8 cellular contexts compared by ENCODE assay signal in genomic region chr19:17327654-17328516, GRCh38. TPM values are rescaled to one million over a fixed set of nuclear protein-coding genes. Genes with fewer than 3 reads are reported as not detected.
A peak's percentile ranks its signal among the peaks of the same experiment; 100 is the strongest.
DNase-seq lines count a peak whose midpoint lies in the region; ATAC-seq and TF ChIP-seq lines count a peak whose summit lies in the region.

No MANE protein-coding gene starts in this region.

- H3K4me3 ChIP-seq in effector memory CD4-positive, alpha-beta T cell (ENCODE audit: insufficient read depth, low read depth, low read length, poor library complexity, severe bottlenecking): peak overlapping the region; percentile 65
- H3K4me3 ChIP-seq in A673 (ENCODE audit: low read depth, low read length, poor library complexity, severe bottlenecking): no peak overlapping the region

- no peaks in the 10 kb centered on the region for H3K9me3 Mint-ChIP-seq in naive B cell

- DNase-seq in HT-29 (ENCODE audit: low spot score) (peak; percentile 89), naive B cell (peak; percentile 55), NK-92 (lab: John Stamatoyannopoulos, UW; ENCODE audit: unreplicated experiment) (no peak), A673 (ENCODE audit: low spot score) (no peak)
- DNase-seq in activated CD4-positive, alpha-beta T cell treated with anti-CD3 and anti-CD28 coated beads for 48 hours: peak; percentile 65
- peak; percentile 41 to 52 (median 43) for DNase-seq in effector memory CD4-positive, alpha-beta T cell

- TF ChIP-seq CTCF in A673 (conservative IDR thresholded peaks at IDR 0.05; ENCODE audit: low read depth, low read length): no peak

- peak overlapping the region in 1 of 6 donors; percentile 24 for H3K27ac Mint-ChIP-seq in naive B cell

- H3K4me3 Mint-ChIP-seq in naive B cell: peak overlapping the region; percentile 70 to 92 (median 82)

- no peaks in the 10 kb centered on the region for H3K27me3 ChIP-seq in effector memory CD4-positive, alpha-beta T cell (replicated peaks; ENCODE audit: control insufficient read depth, insufficient read depth, low read length, poor library complexity, severe bottlenecking)
- H3K27me3 ChIP-seq in A673 (replicated peaks; ENCODE audit: insufficient read depth, low read depth, low read length, poor library complexity): no peaks in the 10 kb centered on the region

- BruUV-seq in A673 (replicated peaks; lab: Mats Ljungman, UMichigan): no TSS peak

- ATAC-seq in naive B cell (ENCODE audit: low read depth in 2 of 2): peak; percentile 82 to 83
- ATAC-seq in HG02981 (IDR thresholded peaks at IDR 0.05; ENCODE audit: unreplicated experiment): no peak
- ATAC-seq in HG02938 (IDR thresholded peaks at IDR 0.05; ENCODE audit: unreplicated experiment): no peak

- H3K36me3 Mint-ChIP-seq in naive B cell: no peaks in the 10 kb centered on the region

- H3K36me3 ChIP-seq in effector memory CD4-positive, alpha-beta T cell (ENCODE audit: control insufficient read depth, insufficient read depth, low read length): no peaks in the 10 kb centered on the region
- H3K36me3 ChIP-seq in A673 (ENCODE audit: insufficient read depth, low read length, poor library complexity, severe bottlenecking): peaks cover 16% of the 10 kb centered on the region

- POLR2A ChIA-PET in A673 (lab: Charles Lee; ENCODE audit: low non-redundant PET): no interaction called here

- peaks cover 6 to 16% (median 12%) of the 10 kb centered on the region in 3 donors for H3K4me1 Mint-ChIP-seq in naive B cell

- intact Hi-C loops in A673 (cut with micrococcal nuclease; ENCODE audit: unreplicated experiment): no loop called here

- H3K4me1 ChIP-seq in effector memory CD4-positive, alpha-beta T cell (ENCODE audit: control insufficient read depth, insufficient read depth, low read length, poor library complexity, severe bottlenecking): peaks cover 15% of the 10 kb centered on the region
- H3K4me1 ChIP-seq in A673 (ENCODE audit: insufficient read depth, low read length, poor library complexity, severe bottlenecking): no peaks in the 10 kb centered on the region

- H3K9me3 ChIP-seq in effector memory CD4-positive, alpha-beta T cell (ENCODE audit: control insufficient read depth, low read length): no peaks in the 10 kb centered on the region
- H3K9me3 ChIP-seq in A673 (ENCODE audit: low read depth, low read length, poor library complexity, severe bottlenecking): no peaks in the 10 kb centered on the region

- H3K27me3 Mint-ChIP-seq in naive B cell: peaks cover 0 to 14% (median 8%) of the 10 kb centered on the region in 3 donors

- CTCF ChIA-PET in A673 (lab: Charles Lee): no interaction called here

- H3K27ac ChIP-seq in effector memory CD4-positive, alpha-beta T cell (ENCODE audit: insufficient read depth, low read length, poor library complexity, severe bottlenecking): peak overlapping the region; percentile 68
- H3K27ac ChIP-seq in A673 (ENCODE audit: low read depth, low read length, poor library complexity, severe bottlenecking): no peak overlapping the region

RNA-seq across cellular contexts. Expression of gene ANO8, which starts 6.8 kb away (rescaled TPM):
- 2.2 and 2.4 TPM in 2 replicates for total RNA-seq in HT-29 (2014; rRNA removed; shearing (Covaris generic))
- polyA plus RNA-seq in naive B cell (ENCODE audit: low read depth in 6 of 6): not detected
- 18.6 and 22.1 TPM in 2 replicates for total RNA-seq in A673 (2021)

RNA-seq across cellular contexts. Expression of gene GTPBP3, which starts 9.5 kb away (rescaled TPM):
- total RNA-seq in HT-29 (2014; rRNA removed; shearing (Covaris generic)): 40.0 and 64.4 TPM in 2 replicates
- 1 to 10 TPM; 5.6 to 9.7 (median 6.8) TPM for polyA plus RNA-seq in naive B cell (ENCODE audit: low read depth in 6 of 6)
- total RNA-seq in A673 (2021): 51.5 and 53.2 TPM in 2 replicates

RNA-seq across cellular contexts. Expression of gene DDA1, which starts 18.5 kb away (rescaled TPM):
- 24.6 and 32.4 TPM in 2 replicates for total RNA-seq in HT-29 (2014; rRNA removed; shearing (Covaris generic))
- 10 to 100 TPM; 16.2 to 25.0 (median 22.6) TPM for polyA plus RNA-seq in naive B cell (ENCODE audit: low read depth in 6 of 6)
- total RNA-seq in A673 (2021): 67.2 and 68.5 TPM in 2 replicates

RNA-seq across cellular contexts. Expression of gene MRPL34, which starts 22.2 kb away (rescaled TPM):
- total RNA-seq in HT-29 (2014; rRNA removed; shearing (Covaris generic)): 94.6 and 106 TPM in 2 replicates
- 100 to 1,000 TPM; 121 to 189 (median 160) TPM for polyA plus RNA-seq in naive B cell (ENCODE audit: low read depth in 6 of 6)
- 91.8 and 93.1 TPM in 2 replicates for total RNA-seq in A673 (2021)

RNA-seq across cellular contexts. Expression of gene ABHD8, which starts 24.7 kb away (rescaled TPM):
- 3.4 and 5.3 TPM in 2 replicates for total RNA-seq in HT-29 (2014; rRNA removed; shearing (Covaris generic))
- polyA plus RNA-seq in naive B cell (ENCODE audit: low read depth in 6 of 6): 1 to 10 TPM; 6.4 to 8.6 (median 7.4) TPM
- 11.0 and 16.8 TPM in 2 replicates for total RNA-seq in A673 (2021)

Comparison
In these comparisons a context has a peak if more than half of its experiments do, and no peak if none do; other contexts are left out.
1. DNase-seq: peak in HT-29 (single experiment), activated CD4-positive, alpha-beta T cell treated with anti-CD3 and anti-CD28 coated beads for 48 hours (single experiment), effector memory CD4-positive, alpha-beta T cell (3 of 3) and naive B cell (single experiment); none in NK-92 (single experiment) and A673 (single experiment).
2. ATAC-seq: peak in naive B cell (2 of 2); none in HG02981 (single experiment) and HG02938 (single experiment).